Comparison of ENCODE assay signal across 1 cellular context in genomic region chr7:74371381-74372059, GRCh38.
TF ChIP-seq lines count a peak whose summit lies in the region.

No MANE protein-coding gene starts in this region.

TF ChIP-seq in K562, 482 proteins besides CTCF, POLR2A, EP300 and RAD21 (continued from another document):
- TF ChIP-seq ZBTB26 (CRISPR knock-in tag; IDR thresholded peaks at IDR 0.05): 0 out of 2 replicates have a peak, but pooled peaks have one; percentile 58
- no peak for TF ChIP-seq E2F5 (CRISPR knock-in tag; IDR thresholded peaks at IDR 0.05)
- TF ChIP-seq TCF15 (CRISPR knock-in tag; IDR thresholded peaks at IDR 0.05): no peak
- no peak for TF ChIP-seq GABPB1 (CRISPR knock-in tag; IDR thresholded peaks at IDR 0.05)
- no peak for TF ChIP-seq GABPA (tag; conservative IDR thresholded peaks at IDR 0.05; ENCODE audit: low read depth)
- no peak for TF ChIP-seq ZNF77 (CRISPR knock-in tag; IDR thresholded peaks at IDR 0.05)
- peak; percentile 65; the same call in 1 of the 2 replicates for TF ChIP-seq LARP7 (IDR thresholded peaks at IDR 0.05)
- no peak for TF ChIP-seq KDM1A (IDR thresholded peaks at IDR 0.05)
- peak; percentile 34 to 68; a peak in 1 of 4 replicates for TF ChIP-seq MLLT1 (IDR thresholded peaks at IDR 0.05)
- TF ChIP-seq ETS1 (conservative IDR thresholded peaks at IDR 0.05; ENCODE audit: control insufficient read depth, low read depth, low read length): no peak
- TF ChIP-seq ZNF280A (IDR thresholded peaks at IDR 0.05; ENCODE audit: low read depth, partially characterized antibody): peak; percentile 10
- no peak for TF ChIP-seq BACH1 (tag; IDR thresholded peaks at IDR 0.05)
- 0 out of 2 replicates have a peak, but pooled peaks have one; percentile 21 for TF ChIP-seq HINFP (tag; conservative IDR thresholded peaks at IDR 0.05; ENCODE audit: low read depth)
